In the genomic region with DNA sequence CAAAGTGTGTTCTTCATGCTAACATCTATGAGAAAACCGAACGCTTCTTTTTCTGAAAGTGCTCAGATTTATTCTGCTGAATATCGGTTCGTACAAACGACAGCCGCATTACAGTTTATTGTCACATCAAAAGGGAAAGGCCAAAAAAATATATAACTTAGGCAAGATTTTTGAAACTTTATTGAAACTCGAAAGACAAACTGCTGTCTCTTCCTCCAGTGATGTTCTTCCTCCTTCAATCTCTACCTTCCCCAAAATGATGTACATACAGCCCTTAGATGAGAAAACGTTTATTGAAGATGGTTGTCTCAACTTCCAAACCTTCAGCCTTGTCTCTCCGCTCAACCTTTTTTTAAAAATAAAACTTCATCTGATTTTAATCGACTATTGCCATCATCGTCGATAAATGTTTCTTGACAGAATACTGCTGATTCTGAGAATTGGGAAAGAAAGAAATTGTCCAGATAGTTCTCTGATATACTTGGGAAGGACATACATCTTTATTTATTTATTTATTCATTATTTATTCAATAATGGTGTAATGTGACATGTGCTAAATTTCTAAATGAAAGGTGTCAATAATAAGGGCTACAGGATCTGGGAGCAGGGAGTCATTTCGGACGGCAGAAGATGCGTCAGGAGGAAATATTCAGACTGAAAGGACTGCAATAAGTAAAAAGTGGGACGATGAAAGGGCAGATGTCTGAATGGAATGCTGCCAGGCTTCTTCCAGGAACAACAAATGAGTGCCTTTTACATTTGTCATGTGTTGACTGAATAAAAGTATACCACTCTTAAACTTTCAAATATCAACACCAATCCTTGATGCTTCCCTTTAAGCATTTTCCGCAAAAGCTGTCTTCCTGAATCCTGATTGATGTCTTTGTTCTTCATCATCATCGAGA, we compare ENCODE assay signal across 8 cellular contexts. TPM values are rescaled to one million over a fixed set of nuclear protein-coding genes. Genes with fewer than 3 reads are reported as not detected.
A peak's percentile ranks its signal among the peaks of the same experiment; 100 is the strongest.
DNase-seq lines count a peak whose midpoint lies in the region; TF ChIP-seq lines count a peak whose summit lies in the region.

No MANE protein-coding gene starts in this region.

- H3K9me3 ChIP-seq in CD8-positive, alpha-beta memory T cell (ENCODE audit: low read length) = no peaks in the 10 kb centered on the region
- no peaks in the 10 kb centered on the region for H3K9me3 ChIP-seq in OCI-LY1 (ENCODE audit: low read length)
- H3K9me3 ChIP-seq in endocrine pancreas (ENCODE audit: control insufficient read depth, low read length) = no peaks in the 10 kb centered on the region
- H3K9me3 ChIP-seq in neutrophil = no peaks in the 10 kb centered on the region

- H3K79me2 ChIP-seq in OCI-LY1 (ENCODE audit: insufficient read depth, low read length) = no peaks in the 10 kb centered on the region

- H3K9ac ChIP-seq in OCI-LY1 (ENCODE audit: low read length) (peak overlapping the region; percentile 66), endocrine pancreas (ENCODE audit: control insufficient read depth, insufficient read depth, low read length) (no peak overlapping the region)

- peak overlapping the region; percentile 94 for H3K4me2 ChIP-seq in OCI-LY1 (ENCODE audit: low read length)

- peak overlapping the region; percentile 81; the same call in 1 of the 2 replicates for H2AFZ ChIP-seq in OCI-LY1 (ENCODE audit: low read length)

- CTCF ChIA-PET in CD8-positive, alpha-beta memory T cell (lab: Charles Lee) = interaction anchor here (2.4 kb wide), 1 partner anchor 16 kb away, joined by 12 read pairs; no protein-coding TSS in a partner anchor

- no peaks in the 10 kb centered on the region for H3K9me3 Mint-ChIP-seq in CD8-positive, alpha-beta memory T cell

- peaks cover 0 to 21% (median 7%) of the 10 kb centered on the region in 3 donors for H3K36me3 Mint-ChIP-seq in CD8-positive, alpha-beta memory T cell

- in situ Hi-C loops in G401 (cut with HindIII; ENCODE audit: low sequenced_read_pairs) = no loop called here

- peak overlapping the region; percentile 83 for H3K4me3 ChIP-seq in CD8-positive, alpha-beta memory T cell (ENCODE audit: low read length)
- peak overlapping the region; percentile 76 for H3K4me3 ChIP-seq in OCI-LY1 (ENCODE audit: low read depth, low read length, poor library complexity, severe bottlenecking)
- H3K4me3 ChIP-seq in endocrine pancreas (ENCODE audit: control insufficient read depth, insufficient read depth, low read length) = peak overlapping the region; percentile 75
- peak overlapping the region; percentile 90 to 94 for H3K4me3 ChIP-seq in neutrophil (ENCODE audit: low read depth in 1 of 2, low read length in 1 of 2)

- H3K27ac Mint-ChIP-seq in CD8-positive, alpha-beta memory T cell = peak overlapping the region; percentile 42 to 91 (median 87)

- no peaks in the 10 kb centered on the region for H3K9me2 ChIP-seq in OCI-LY1 (ENCODE audit: low read depth, low read length)

- H3K4me3 Mint-ChIP-seq in CD8-positive, alpha-beta memory T cell = peak overlapping the region; percentile 90 to 95 (median 90)

- peaks cover 26% of the 10 kb centered on the region for H3K4me1 ChIP-seq in CD8-positive, alpha-beta memory T cell (ENCODE audit: insufficient read depth, low read length)
- H3K4me1 ChIP-seq in OCI-LY1 (ENCODE audit: insufficient read depth, low read length, severe bottlenecking) = peaks cover 21% of the 10 kb centered on the region
- peaks cover 4% of the 10 kb centered on the region for H3K4me1 ChIP-seq in endocrine pancreas (ENCODE audit: control insufficient read depth, insufficient read depth, low read length)
- H3K4me1 ChIP-seq in neutrophil (ENCODE audit: control insufficient read depth in 1 of 2, insufficient read depth in 1 of 2, low read depth in 1 of 2, low read length in 1 of 2) = peaks cover 17 to 18% of the 10 kb centered on the region in 2 experiments

- peak overlapping the region; percentile 52 for H3K27ac ChIP-seq in CD8-positive, alpha-beta memory T cell (ENCODE audit: low read depth, low read length)
- H3K27ac ChIP-seq in OCI-LY1 (ENCODE audit: low read depth, low read length, poor library complexity, severe bottlenecking) = no peak overlapping the region
- H3K27ac ChIP-seq in neutrophil = peak overlapping the region; percentile 82

- H4K20me1 ChIP-seq in OCI-LY1 (ENCODE audit: insufficient read depth, low read length) = no peaks in the 10 kb centered on the region

- H3K27me3 ChIP-seq in CD8-positive, alpha-beta memory T cell (ENCODE audit: insufficient read depth, low read length, poor library complexity, severe bottlenecking) = no peaks in the 10 kb centered on the region
- H3K27me3 ChIP-seq in OCI-LY1 (ENCODE audit: insufficient read depth, low read length) = no peaks in the 10 kb centered on the region
- no peaks in the 10 kb centered on the region for H3K27me3 ChIP-seq in endocrine pancreas (ENCODE audit: control insufficient read depth, insufficient read depth, low read length)
- no peaks in the 10 kb centered on the region for H3K27me3 ChIP-seq in neutrophil

- POLR2A ChIA-PET in CD8-positive, alpha-beta memory T cell (lab: Charles Lee) = interaction anchor here (0.6 to 1.9 kb wide), 3 partner anchors 278 to 498 kb away, joined by 3 to 10 read pairs (median 3); partner anchors contain the start of genes MDM2 and RAP1B

- DNase-seq in CD8-positive, alpha-beta memory T cell = no peak
- DNase-seq in epidermal melanocyte (ENCODE audit: insufficient read length, low spot score) = no peak
- no peak for DNase-seq in stimulated activated CD4-positive, alpha-beta T cell treated with anti-CD3 and anti-CD28 coated beads, Interleukin-1b, Interleukin-23, amount 100 ng/mL, for 48 hours
- no peak for DNase-seq in LoVo (ENCODE audit: low spot score)
- no peak for DNase-seq in G401 (ENCODE audit: low spot score)

- H3F3A ChIP-seq in OCI-LY1 (ENCODE audit: insufficient read depth, low read length) = no peaks in the 10 kb centered on the region

- no peaks in the 10 kb centered on the region for H3K36me3 ChIP-seq in CD8-positive, alpha-beta memory T cell (ENCODE audit: insufficient read depth, low read length)
- H3K36me3 ChIP-seq in OCI-LY1 (ENCODE audit: insufficient read depth, low read length) = peaks cover 9% of the 10 kb centered on the region; the same call in 1 of the 2 replicates
- H3K36me3 ChIP-seq in endocrine pancreas (ENCODE audit: control insufficient read depth, insufficient read depth, low read length) = no peaks in the 10 kb centered on the region
- H3K36me3 ChIP-seq in neutrophil = peaks cover 7% of the 10 kb centered on the region

- peaks cover 39 to 49% (median 40%) of the 10 kb centered on the region in 3 donors for H3K4me1 Mint-ChIP-seq in CD8-positive, alpha-beta memory T cell

- peaks cover 0 to 13% of the 10 kb centered on the region in 2 donors for H3K27me3 Mint-ChIP-seq in CD8-positive, alpha-beta memory T cell

- TF ChIP-seq CTCF in OCI-LY1 (IDR thresholded peaks at IDR 0.05; ENCODE audit: low read length) = no peak
- TF ChIP-seq CTCF in neutrophil (IDR thresholded peaks at IDR 0.05) = no peak

RNA-seq across cellular contexts. Expression of gene MDM1, which starts 0.8 kb away (rescaled TPM):
- 10 to 100 TPM; 23.6 to 25.3 TPM for total RNA-seq in CD8-positive, alpha-beta memory T cell
- 15.7 TPM for polyA plus RNA-seq in CD8-positive, alpha-beta memory T cell
- total RNA-seq in G401 (2014; rRNA removed; shearing (Covaris generic)) = 6.5 and 12.8 TPM in 2 replicates
